ENCODE assay signal across 19 cellular contexts in the genomic region with DNA sequence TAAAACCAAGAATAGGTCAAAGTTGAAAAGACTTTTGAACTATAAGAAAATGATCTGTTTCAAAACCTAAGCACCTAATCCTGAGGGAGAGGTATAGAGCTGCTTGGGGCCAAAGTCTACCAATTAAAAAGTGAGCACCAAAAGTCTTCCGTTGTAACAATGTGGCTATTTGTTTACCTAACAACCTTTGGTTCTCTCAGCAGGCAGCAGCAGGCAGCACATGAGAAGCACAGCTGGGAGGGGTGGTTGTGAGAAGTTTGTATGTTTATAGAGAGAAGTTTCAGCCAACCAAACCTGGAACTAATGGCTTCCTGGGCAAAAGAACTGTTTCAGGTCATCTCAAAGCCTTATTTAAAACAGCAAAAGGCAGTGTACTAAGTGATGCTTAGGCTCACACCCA. TPM values are rescaled to one million over a fixed set of nuclear protein-coding genes. Genes with fewer than 3 reads are reported as not detected.
DNase-seq lines count a peak whose midpoint lies in the region; ATAC-seq and TF ChIP-seq lines count a peak whose summit lies in the region.
"Had no signal": no experiment of that assay in that cellular context is flagged by ENCODE, and none has a peak within 500 bp of the region (broad histone marks: within the 10 kb centered on the region; RNA-seq: fewer than 3 reads in every experiment).

No MANE protein-coding gene starts in this region.

- WGBS in endodermal cell (ENCODE audit: insufficient coverage in 1 of 2, insufficient read length in 1 of 2), 2 experiments: 0 to 26% methylated on average over 1 of the region's 1 CpG

- no peaks in the 10 kb centered on the region for H3K4me1 ChIP-seq in endodermal cell (ENCODE audit: control insufficient read depth, insufficient read depth, low read length)
- H3K4me1 ChIP-seq: left ventricle myocardium inferior had no signal

- H3K9me3 Mint-ChIP-seq in endodermal cell (no peaks in the 10 kb centered on the region), osteocyte (ENCODE audit: unreplicated experiment) (peaks cover 4% of the 10 kb centered on the region)
- no peaks in the 10 kb centered on the region for H3K9me3 Mint-ChIP-seq in naive thymus-derived CD8-positive, alpha-beta T cell
- H3K9me3 Mint-ChIP-seq: activated CD8-positive, alpha-beta T cell treated with anti-CD3 and anti-CD28 coated beads for 36 hours; activated naive CD4-positive, alpha-beta T cell treated with anti-CD3 and anti-CD28 coated beads, Interleukin-2, amount 50 U/mL, for 72 hours had no signal

- peak; percentile 36 for DNase-seq in H4 (ENCODE audit: low spot score)
- DNase-seq in NCI-H69 (lab: John Stamatoyannopoulos, UW): peak; percentile 65
- no peak for DNase-seq in endodermal cell
- no peak for DNase-seq in osteocyte (ENCODE audit: extremely low spot score, unreplicated experiment)
- DNase-seq in activated effector memory CD4-positive, alpha-beta T cell treated with Interleukin-2 at 50 U/mL for 16 hours: no peak
- DNase-seq in NOMO-1 treated with DMSO at 0.1 percent for 48 hours (lab: John Stamatoyannopoulos, UW; ENCODE audit: unreplicated experiment): no peak
- DNase-seq in NCI-H128 (lab: John Stamatoyannopoulos, UW; ENCODE audit: unreplicated experiment): no peak
- DNase-seq in naive thymus-derived CD8-positive, alpha-beta T cell: no peak
- DNase-seq: activated CD8-positive, alpha-beta T cell treated with anti-CD3 and anti-CD28 coated beads for 36 hours; activated T-cell treated with anti-CD3 and anti-CD28 coated beads, Interleukin-2, amount 50 U/mL, for 48 hours; brain microvascular endothelial cell; Calu3; dorsolateral prefrontal cortex; left ventricle myocardium inferior; NCI-H2029 treated with DMSO at 0.1 percent for 48 hours; SHP77; stimulated activated CD4-positive, alpha-beta T cell treated with anti-CD3 and anti-CD28 coated beads, Interleukin-2, amount 100 ng/mL, for 48 hours; T-helper 1 cell had no signal

- H3K27ac Mint-ChIP-seq in endodermal cell (peak overlapping the region; percentile 80), osteocyte (ENCODE audit: unreplicated experiment) (peak overlapping the region; percentile 35)
- no peak overlapping the region for H3K27ac Mint-ChIP-seq in naive thymus-derived CD8-positive, alpha-beta T cell
- H3K27ac Mint-ChIP-seq: activated CD8-positive, alpha-beta T cell treated with anti-CD3 and anti-CD28 coated beads for 36 hours had no signal

- no peaks in the 10 kb centered on the region for H3K27me3 ChIP-seq in endodermal cell (ENCODE audit: control insufficient read depth, insufficient read depth, low read length, poor library complexity, severe bottlenecking)
- H3K27me3 ChIP-seq: brain microvascular endothelial cell, dorsolateral prefrontal cortex had no signal

- H3K36me3 Mint-ChIP-seq in endodermal cell (ENCODE audit: low read depth) (peaks cover 81% of the 10 kb centered on the region), osteocyte (ENCODE audit: unreplicated experiment) (peaks cover 50% of the 10 kb centered on the region)
- peaks cover 0 to 68% (median 41%) of the 10 kb centered on the region in 3 donors for H3K36me3 Mint-ChIP-seq in naive thymus-derived CD8-positive, alpha-beta T cell

- H3K27me3 Mint-ChIP-seq in endodermal cell (ENCODE audit: insufficient read depth) (no peaks in the 10 kb centered on the region), osteocyte (ENCODE audit: unreplicated experiment) (no peaks in the 10 kb centered on the region)
- H3K27me3 Mint-ChIP-seq in naive thymus-derived CD8-positive, alpha-beta T cell: no peaks in the 10 kb centered on the region
- H3K27me3 Mint-ChIP-seq: activated CD8-positive, alpha-beta T cell treated with anti-CD3 and anti-CD28 coated beads for 36 hours had no signal

- TF ChIP-seq CTCF in endodermal cell (conservative IDR thresholded peaks at IDR 0.05): no peak
- no peak for TF ChIP-seq CTCF in osteocyte (IDR thresholded peaks at IDR 0.05)

- H3K4me3 Mint-ChIP-seq in endodermal cell (no peak overlapping the region), osteocyte (ENCODE audit: unreplicated experiment) (no peak overlapping the region)
- no peak overlapping the region for H3K4me3 Mint-ChIP-seq in naive thymus-derived CD8-positive, alpha-beta T cell
- H3K4me3 Mint-ChIP-seq: activated CD8-positive, alpha-beta T cell treated with anti-CD3 and anti-CD28 coated beads for 36 hours had no signal

- H3K36me3 ChIP-seq in endodermal cell (ENCODE audit: control insufficient read depth, insufficient read depth, low read length): peaks cover 86% of the 10 kb centered on the region

- H3K27ac ChIP-seq in endodermal cell (ENCODE audit: low read depth, low read length): no peak overlapping the region
- H3K27ac ChIP-seq: brain microvascular endothelial cell, left ventricle myocardium inferior had no signal

- peaks cover 10% of the 10 kb centered on the region for H3K4me1 Mint-ChIP-seq in endodermal cell
- peaks cover 20% of the 10 kb centered on the region for H3K4me1 Mint-ChIP-seq in osteocyte (ENCODE audit: unreplicated experiment)
- peaks cover 2 to 25% (median 11%) of the 10 kb centered on the region in 4 donors for H3K4me1 Mint-ChIP-seq in naive thymus-derived CD8-positive, alpha-beta T cell

- no peak overlapping the region for H3K4me3 ChIP-seq in endodermal cell (ENCODE audit: low read length)
- H3K4me3 ChIP-seq: dorsolateral prefrontal cortex, left ventricle myocardium inferior had no signal

- H3K9ac ChIP-seq in endodermal cell (ENCODE audit: extremely low read depth, low read length, poor library complexity, severe bottlenecking): no peak overlapping the region

- H3K9me3 ChIP-seq in endodermal cell (ENCODE audit: control insufficient read depth, low read length): no peaks in the 10 kb centered on the region
- H3K9me3 ChIP-seq: left ventricle myocardium inferior had no signal

- POLR2A ChIA-PET in naive thymus-derived CD8-positive, alpha-beta T cell (lab: Charles Lee): no interaction called here

- ATAC-seq in naive thymus-derived CD8-positive, alpha-beta T cell: no peak
- ATAC-seq: activated CD8-positive, alpha-beta T cell treated with anti-CD3 and anti-CD28 coated beads for 36 hours; activated naive CD4-positive, alpha-beta T cell treated with anti-CD3 and anti-CD28 coated beads, Interleukin-2, amount 50 U/mL, for 72 hours had no signal

RNA-seq across cellular contexts. Expression of gene TBC1D9B, which starts 59.8 kb away (rescaled TPM):
- total RNA-seq in H4 (2014; rRNA removed; shearing (Covaris generic)): 32.1 and 37.5 TPM in 2 replicates
- total RNA-seq in endodermal cell: 100 to 1,000 TPM; 118 to 127 TPM
- 74.4 TPM for polyA plus RNA-seq in endodermal cell (2013, experiment 1 of 2)
- polyA plus RNA-seq in endodermal cell (2013, experiment 2 of 2): 68.1 TPM
- 135 and 136 TPM in 2 replicates for total RNA-seq in osteocyte
- 10 to 100 TPM; 88.1 to 89.2 TPM for total RNA-seq in naive thymus-derived CD8-positive, alpha-beta T cell
- 10 to 100 TPM; 11.0 to 40.6 (median 20.8) TPM for polyA plus RNA-seq in naive thymus-derived CD8-positive, alpha-beta T cell

Comparison
In these comparisons a context has a peak if more than half of its experiments do, and no peak if none do; other contexts are left out.
1. DNase-seq: peak in H4 (single experiment) and NCI-H69 (single experiment); none in endodermal cell (single experiment), osteocyte (single experiment), activated effector memory CD4-positive, alpha-beta T cell treated with Interleukin-2 at 50 U/mL for 16 hours (single experiment), NOMO-1 treated with DMSO at 0.1 percent for 48 hours (single experiment), NCI-H128 (single experiment) and naive thymus-derived CD8-positive, alpha-beta T cell (0 of 10).
2. H3K27ac Mint-ChIP-seq: peak in endodermal cell (single experiment) and osteocyte (single experiment); none in naive thymus-derived CD8-positive, alpha-beta T cell (0 of 10).